19 cellular contexts compared by ENCODE assay signal in the genomic region with DNA sequence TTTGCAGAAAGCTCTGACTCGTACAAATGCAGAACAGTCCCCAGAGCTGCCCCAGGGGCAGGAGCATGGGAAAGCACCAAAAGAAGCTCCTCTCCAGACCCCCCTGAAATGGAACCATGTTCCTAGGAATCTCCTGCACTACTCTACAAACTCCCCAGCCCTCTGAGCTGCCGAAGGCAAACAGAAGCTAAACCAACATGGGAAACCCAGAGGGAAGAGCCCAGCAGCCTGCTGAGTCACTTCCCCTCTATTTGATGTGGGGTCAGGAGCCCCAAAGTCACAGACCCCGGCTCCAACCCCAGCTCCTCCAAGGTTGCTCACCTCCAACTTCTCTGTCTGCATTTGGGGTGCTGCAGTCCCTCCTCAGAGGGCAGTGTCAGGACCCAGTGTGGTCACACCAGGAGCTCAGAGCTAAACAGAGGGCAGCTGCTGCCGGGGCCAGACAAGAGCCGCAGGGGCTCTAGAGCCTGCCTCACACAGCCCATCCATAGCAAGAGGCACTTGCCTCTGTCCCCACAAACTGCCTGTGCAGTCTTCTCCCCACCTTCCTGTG. TPM values are rescaled to one million over a fixed set of nuclear protein-coding genes. Genes with fewer than 3 reads are reported as not detected.
DNase-seq lines count a peak whose midpoint lies in the region; ATAC-seq, FAIRE-seq and TF ChIP-seq lines count a peak whose summit lies in the region.
"Had no signal": no experiment of that assay in that cellular context is flagged by ENCODE, and none has a peak within 500 bp of the region (broad histone marks: within the 10 kb centered on the region; RNA-seq: fewer than 3 reads in every experiment).

No MANE protein-coding gene starts in this region.

- H3K4me1 ChIP-seq in HEK293 (ENCODE audit: control insufficient read depth, insufficient read depth, low read length) = no peaks in the 10 kb centered on the region
- H3K4me1 ChIP-seq in kidney (ENCODE audit: control insufficient read depth in 1 of 2, insufficient read depth in 1 of 2, low read depth in 1 of 2, low read length in 2 of 2) = peaks cover 0 to 7% of the 10 kb centered on the region in 2 donors
- H3K4me1 ChIP-seq in body of pancreas = peaks cover 13% of the 10 kb centered on the region

- POLR2A ChIA-PET in HEK293 (lab: Yijun Ruan, JAX) = no interaction called here
- POLR2A ChIA-PET in RWPE1 (lab: Yijun Ruan, JAX; ENCODE audit: low non-redundant PET) = no interaction called here

- intact Hi-C loops in kidney (cut with DNase I) (no loop called here), body of pancreas (cut with DNase I) (no loop called here)

- no peak overlapping the region for H3K9ac ChIP-seq in kidney (ENCODE audit: low read length in 2 of 2)
- H3K9ac ChIP-seq: KMS-11 had no signal

- H3K27me3 ChIP-seq in body of pancreas = no peaks in the 10 kb centered on the region
- H3K27me3 ChIP-seq: MG63 had no signal

- ATAC-seq in body of pancreas = no peak
- ATAC-seq in HG02970 (IDR thresholded peaks at IDR 0.05; ENCODE audit: low FRiP score, unreplicated experiment) = no peak
- ATAC-seq: T-cell had no signal

- H3K27ac ChIP-seq in HEK293 (ENCODE audit: extremely low read depth, low read depth, low read length) (no peak overlapping the region), RWPE1 (peak overlapping the region; percentile 20; the same call in 1 of the 2 replicates), kidney (ENCODE audit: low read depth in 2 of 2, low read length in 2 of 2) (no peak overlapping the region), body of pancreas (no peak overlapping the region)
- H3K27ac ChIP-seq: KMS-11 had no signal

- CTCF ChIA-PET in HEK293 (lab: Yijun Ruan, JAX) = interaction anchor here (0.6 to 1.4 kb wide), 2 partner anchors 28 to 227 kb away, joined by 3 to 4 read pairs; no protein-coding TSS in a partner anchor
- CTCF ChIA-PET in RWPE1 (lab: Yijun Ruan, JAX) = interaction anchor here (0.7 kb wide), 1 partner anchor 226 kb away, joined by 3 read pairs; no protein-coding TSS in a partner anchor

- no peak for TF ChIP-seq POLR2A in body of pancreas (IDR thresholded peaks at IDR 0.05)

- H3K4me3 ChIP-seq in HEK293 (ENCODE audit: low read depth, low read length) (no peak overlapping the region), kidney (ENCODE audit: low read length in 2 of 2) (no peak overlapping the region), body of pancreas (no peak overlapping the region)
- H3K4me3 ChIP-seq: MG63 had no signal

- WGBS in body of pancreas, 2 donors = 5 to 44% methylated on average over 2 to 5 of the region's 5 CpGs

- TF ChIP-seq CTCF in HEK293 (tag by site-specific recombination; IDR thresholded peaks at IDR 0.05) (no peak), RWPE1 (conservative IDR thresholded peaks at IDR 0.05; ENCODE audit: low read depth) (no peak), kidney (IDR thresholded peaks at IDR 0.05; ENCODE audit: borderline replicate concordance, extremely low read depth, insufficient read depth) (no peak), body of pancreas (IDR thresholded peaks at IDR 0.05) (no peak)

- FAIRE-seq in kidney (lab: Jason Lieb, UNC) = no peak

- H3K9me3 ChIP-seq in HEK293 (ENCODE audit: control insufficient read depth, insufficient read depth, low read depth, low read length) (no peaks in the 10 kb centered on the region), kidney (ENCODE audit: control insufficient read depth in 1 of 2, low read length in 2 of 2) (peaks cover 4 to 8% of the 10 kb centered on the region in 2 donors), body of pancreas (peaks cover 0 to under 1% (median 0%) of the 10 kb centered on the region in 3 donors)

- H3K36me3 ChIP-seq in HEK293 (ENCODE audit: control insufficient read depth in 2 of 2, insufficient read depth in 1 of 2, low read length in 2 of 2) (no peaks in the 10 kb centered on the region), kidney (ENCODE audit: control insufficient read depth in 1 of 2, insufficient read depth in 2 of 2, low read length in 2 of 2) (no peaks in the 10 kb centered on the region), body of pancreas (replicated peaks in 1 of 2; ENCODE audit: insufficient read depth in 1 of 2, low read depth in 2 of 2) (no peaks in the 10 kb centered on the region)
- H3K36me3 ChIP-seq: MG63 had no signal

- peak; percentile 31 for DNase-seq in CD1c-positive myeloid dendritic cell (ENCODE audit: extremely low spot score)
- no peak for DNase-seq in RWPE1 (ENCODE audit: low spot score)
- DNase-seq in kidney = peak; percentile 44
- DNase-seq in body of pancreas = no peak
- no peak for DNase-seq in retina
- DNase-seq: AML-193; Calu3; CD4-positive, alpha-beta T cell; DND-41; MG63; NCI-H1092 treated with DMSO at 0.1 percent for 48 hours; NCI-H187; NCI-H2171; NCI-H446 treated with DMSO at 0.1 percent for 48 hours; NCI-H774; T-cell had no signal

TF ChIP-seq in HEK293, 187 proteins besides CTCF, POLR2A, EP300 and RAD21:
- TF ChIP-seq TCF7L2 (IDR thresholded peaks at IDR 0.05; ENCODE audit: borderline replicate concordance, low read depth, low read length) (no peak), ZNF571 (tag by site-specific recombination; IDR thresholded peaks at IDR 0.05) (no peak), GLI2 (tag by site-specific recombination; IDR thresholded peaks at IDR 0.05; ENCODE audit: borderline replicate concordance, low read depth) (no peak), GLIS2 (tag by site-specific recombination; IDR thresholded peaks at IDR 0.05) (no peak), ZNF341 (tag by site-specific recombination; IDR thresholded peaks at IDR 0.05; ENCODE audit: low read depth) (no peak), ZIC2 (tag by site-specific recombination; IDR thresholded peaks at IDR 0.05) (0 out of 2 replicates have a peak, but pooled peaks have one; percentile 10), HIC1 (tag by site-specific recombination; IDR thresholded peaks at IDR 0.05) (no peak)

RNA-seq across cellular contexts. Expression of gene PLXNA1, which starts 3.8 kb away (rescaled TPM):
- total RNA-seq in kidney (29.0 TPM), body of pancreas (10 to 100 TPM; 13.2 to 25.1 TPM)
- polyA plus RNA-seq in kidney (ENCODE audit: insufficient read depth, low read depth, low replicate concordance) = 5.3 TPM

Comparison
In these comparisons a context has a peak if more than half of its experiments do, and no peak if none do; other contexts are left out.
1. DNase-seq: peak in CD1c-positive myeloid dendritic cell (single experiment) and kidney (single experiment); none in RWPE1 (single experiment), body of pancreas (0 of 4) and retina (single experiment).